Comparison of ENCODE assay signal across 10 cellular contexts in the genomic region with DNA sequence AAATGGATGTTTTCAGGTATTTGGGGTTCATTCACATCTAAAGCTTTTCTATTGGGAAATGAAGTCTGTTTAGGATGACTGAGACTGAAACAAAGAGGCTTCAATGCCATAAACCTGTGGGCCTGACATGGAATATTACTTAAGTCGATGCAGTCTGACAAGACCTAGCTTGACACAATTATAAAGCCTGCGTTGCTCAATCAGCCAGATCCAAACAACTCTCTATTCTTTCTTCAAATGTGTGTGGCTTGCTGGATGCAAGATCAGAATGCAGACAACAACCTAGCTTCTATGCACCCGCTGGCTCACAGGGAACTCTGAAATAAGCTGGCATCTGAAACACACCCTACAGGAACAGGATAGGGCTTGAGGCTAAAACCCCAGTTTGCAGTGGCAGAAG. TPM values are rescaled to one million over a fixed set of nuclear protein-coding genes. Genes with fewer than 3 reads are reported as not detected.
A peak's percentile ranks its signal among the peaks of the same experiment; 100 is the strongest.
DNase-seq lines count a peak whose midpoint lies in the region; ATAC-seq and TF ChIP-seq lines count a peak whose summit lies in the region.
"Had no signal": no experiment of that assay in that cellular context is flagged by ENCODE, and none has a peak within 500 bp of the region (broad histone marks: within the 10 kb centered on the region; RNA-seq: fewer than 3 reads in every experiment).

No MANE protein-coding gene starts in this region.

- no peak for TF ChIP-seq CTCF in gastrocnemius medialis (IDR thresholded peaks at IDR 0.05 in 4 of 5, conservative IDR thresholded peaks at IDR 0.05 in 1 of 5)
- no peak for TF ChIP-seq CTCF in ovary (IDR thresholded peaks at IDR 0.05)

- no peak overlapping the region for H3K27ac ChIP-seq in CD8-positive, alpha-beta memory T cell (ENCODE audit: low read depth, low read length)
- peak overlapping the region; percentile 81 for H3K27ac ChIP-seq in epithelial cell of prostate
- H3K27ac ChIP-seq in gastrocnemius medialis = peak overlapping the region; percentile 69 to 80 (median 74)
- no peak overlapping the region for H3K27ac ChIP-seq in ovary

- no peak for DNase-seq in CD8-positive, alpha-beta memory T cell
- peak; percentile 34 for DNase-seq in SK-MEL-5 (ENCODE audit: low read depth, low spot score)
- DNase-seq in epithelial cell of prostate (ENCODE audit: low read depth, low spot score) = peak; percentile 60
- DNase-seq in gastrocnemius medialis = no peak
- no peak for DNase-seq in LoVo (ENCODE audit: low spot score)
- no peak for DNase-seq in RPMI8226
- no peak for DNase-seq in stimulated activated naive B cell treated with anti-CD40 and anti-IgM and Interleukin-4, amounts not matched to agents 10 μg/mL and 1 μg/mL and 100 μg/mL, for 72 hours
- no peak for DNase-seq in ovary
- DNase-seq: NCI-H748 treated with DMSO at 0.1 percent for 48 hours had no signal

- CTCF ChIA-PET in CD8-positive, alpha-beta memory T cell (lab: Charles Lee) = interaction anchor here (0.7 to 3.4 kb wide), 13 partner anchors 11 to 96 kb away, joined by 3 to 34 read pairs (median 4); a partner anchor contains a TSS

- H3K9me3 Mint-ChIP-seq in CD8-positive, alpha-beta memory T cell = no peaks in the 10 kb centered on the region
- H3K9me3 Mint-ChIP-seq in stimulated activated naive B cell treated with anti-CD40 and anti-IgM and Interleukin-4, amounts not matched to agents 10 μg/mL and 1 μg/mL and 100 μg/mL, for 72 hours = no peaks in the 10 kb centered on the region

- 88 to 96% (median 93%) methylated on average over 3 of the region's 3 CpGs for WGBS in ovary, 3 donors

- H3K36me3 Mint-ChIP-seq in CD8-positive, alpha-beta memory T cell = peaks cover 0 to 61% (median 11%) of the 10 kb centered on the region in 3 donors
- peaks cover 3 to 14% of the 10 kb centered on the region in 2 donors for H3K36me3 Mint-ChIP-seq in stimulated activated naive B cell treated with anti-CD40 and anti-IgM and Interleukin-4, amounts not matched to agents 10 μg/mL and 1 μg/mL and 100 μg/mL, for 72 hours

- no peak overlapping the region for H3K4me3 ChIP-seq in CD8-positive, alpha-beta memory T cell (ENCODE audit: low read length)
- H3K4me3 ChIP-seq in gastrocnemius medialis (no peak overlapping the region), ovary (no peak overlapping the region)
- H3K4me3 ChIP-seq: adrenal gland had no signal

- H3K27me3 ChIP-seq in CD8-positive, alpha-beta memory T cell (ENCODE audit: insufficient read depth, low read length, poor library complexity, severe bottlenecking) = no peaks in the 10 kb centered on the region
- H3K27me3 ChIP-seq in gastrocnemius medialis (no peaks in the 10 kb centered on the region), ovary (no peaks in the 10 kb centered on the region)
- H3K27me3 ChIP-seq: adrenal gland had no signal

- H3K36me3 ChIP-seq in CD8-positive, alpha-beta memory T cell (ENCODE audit: insufficient read depth, low read length) = peaks cover 25% of the 10 kb centered on the region
- H3K36me3 ChIP-seq in gastrocnemius medialis = peaks cover 0 to 11% of the 10 kb centered on the region in 2 donors
- H3K36me3 ChIP-seq in ovary = no peaks in the 10 kb centered on the region

- H3K4me1 Mint-ChIP-seq in CD8-positive, alpha-beta memory T cell = peaks cover 44 to 71% (median 65%) of the 10 kb centered on the region in 3 donors
- peaks cover 8 to 15% of the 10 kb centered on the region in 2 donors for H3K4me1 Mint-ChIP-seq in stimulated activated naive B cell treated with anti-CD40 and anti-IgM and Interleukin-4, amounts not matched to agents 10 μg/mL and 1 μg/mL and 100 μg/mL, for 72 hours

- H3K27ac Mint-ChIP-seq in CD8-positive, alpha-beta memory T cell = peak overlapping the region; percentile 95 to 99 (median 98)
- H3K27ac Mint-ChIP-seq in stimulated activated naive B cell treated with anti-CD40 and anti-IgM and Interleukin-4, amounts not matched to agents 10 μg/mL and 1 μg/mL and 100 μg/mL, for 72 hours = no peak overlapping the region

- in situ Hi-C loops in SK-MEL-5 (cut with HindIII; ENCODE audit: low pct_unique_long_range_greater_than_20kb, low sequenced_read_pairs) (no loop called here), gastrocnemius medialis (cut with MboI; ENCODE audit: low sequenced_read_pairs in 4 of 4) (no loop called here)

- no peak for TF ChIP-seq POLR2A in gastrocnemius medialis (IDR thresholded peaks at IDR 0.05)
- no peak for TF ChIP-seq POLR2A in ovary (IDR thresholded peaks at IDR 0.05)

- H3K4me1 ChIP-seq in CD8-positive, alpha-beta memory T cell (ENCODE audit: insufficient read depth, low read length) = peaks cover 35% of the 10 kb centered on the region
- H3K4me1 ChIP-seq in gastrocnemius medialis = peaks cover 9 to 19% of the 10 kb centered on the region in 2 donors
- H3K4me1 ChIP-seq in ovary (ENCODE audit: insufficient read depth) = no peaks in the 10 kb centered on the region

- POLR2A ChIA-PET in CD8-positive, alpha-beta memory T cell (lab: Charles Lee) = interaction anchor here (1.3 to 2.3 kb wide), 5 partner anchors 23 to 66 kb away, joined by 4 to 30 read pairs (median 7); a partner anchor contains a TSS

- H3K27me3 Mint-ChIP-seq in CD8-positive, alpha-beta memory T cell = no peaks in the 10 kb centered on the region
- H3K27me3 Mint-ChIP-seq in stimulated activated naive B cell treated with anti-CD40 and anti-IgM and Interleukin-4, amounts not matched to agents 10 μg/mL and 1 μg/mL and 100 μg/mL, for 72 hours = no peaks in the 10 kb centered on the region

- H3K9me3 ChIP-seq in CD8-positive, alpha-beta memory T cell (ENCODE audit: low read length) = no peaks in the 10 kb centered on the region
- H3K9me3 ChIP-seq in gastrocnemius medialis (no peaks in the 10 kb centered on the region), ovary (no peaks in the 10 kb centered on the region)
- H3K9me3 ChIP-seq: adrenal gland had no signal

- intact Hi-C loops in gastrocnemius medialis (cut with DNase I; ENCODE audit: low total_unique reads) = no loop called here
- intact Hi-C loops in ovary (cut with DNase I) = no loop called here

- ATAC-seq in gastrocnemius medialis = no peak
- no peak for ATAC-seq in stimulated activated naive B cell treated with anti-CD40 and anti-IgM and Interleukin-4, amounts not matched to agents 10 μg/mL and 1 μg/mL and 100 μg/mL, for 72 hours (replicated peaks)

- no peak overlapping the region for H3K4me3 Mint-ChIP-seq in CD8-positive, alpha-beta memory T cell
- H3K4me3 Mint-ChIP-seq in stimulated activated naive B cell treated with anti-CD40 and anti-IgM and Interleukin-4, amounts not matched to agents 10 μg/mL and 1 μg/mL and 100 μg/mL, for 72 hours = no peak overlapping the region

- TF ChIP-seq EP300 in ovary (IDR thresholded peaks at IDR 0.05) = no peak

RNA-seq across cellular contexts. Expression of a gene that starts 40.0 kb away (rescaled TPM):
- 10 to 100 TPM; 30.2 to 33.1 TPM for total RNA-seq in CD8-positive, alpha-beta memory T cell
- 43.6 TPM for polyA plus RNA-seq in CD8-positive, alpha-beta memory T cell
- 9.7 and 11.2 TPM in 2 replicates for total RNA-seq in SK-MEL-5 (2014; rRNA removed; shearing (Covaris generic))
- polyA plus RNA-seq in SK-MEL-5 (2015; cell fraction: cytosol; rRNA removed) = 10.6 and 11.4 TPM in 2 replicates
- 4.3 and 6.2 TPM in 2 replicates for polyA plus RNA-seq in SK-MEL-5 (2015; cell fraction: nucleus; rRNA removed)
- total RNA-seq in gastrocnemius medialis (10 to 100 TPM; 17.4 to 65.7 (median 35.0) TPM), ovary (10 to 100 TPM; 10.4 to 23.9 (median 18.8) TPM)
- 1 to 10 TPM; 6.3 to 9.8 TPM for polyA plus RNA-seq in ovary

RNA-seq across cellular contexts. Expression of a gene that starts 43.2 kb away (rescaled TPM):
- total RNA-seq in CD8-positive, alpha-beta memory T cell = 10 to 100 TPM; 48.7 to 50.9 TPM
- polyA plus RNA-seq in CD8-positive, alpha-beta memory T cell = 14.7 TPM
- 38.0 and 46.5 TPM in 2 replicates for total RNA-seq in SK-MEL-5 (2014; rRNA removed; shearing (Covaris generic))
- 46.8 and 50.2 TPM in 2 replicates for polyA plus RNA-seq in SK-MEL-5 (2015; cell fraction: cytosol; rRNA removed)
- polyA plus RNA-seq in SK-MEL-5 (2015; cell fraction: nucleus; rRNA removed) = 109 and 143 TPM in 2 replicates
- total RNA-seq in gastrocnemius medialis (10 to 100 TPM; 16.9 to 25.4 (median 21.5) TPM), ovary (10 to 100 TPM; 21.0 to 63.2 (median 52.0) TPM)
- 10 to 100 TPM; 10.9 to 33.1 TPM for polyA plus RNA-seq in ovary

Comparison
In these comparisons a context has a peak if more than half of its experiments do, and no peak if none do; other contexts are left out.
1. DNase-seq: peak in SK-MEL-5 (single experiment) and epithelial cell of prostate (single experiment); none in CD8-positive, alpha-beta memory T cell (0 of 5), gastrocnemius medialis (0 of 2), LoVo (single experiment), RPMI8226 (single experiment), stimulated activated naive B cell treated with anti-CD40 and anti-IgM and Interleukin-4, amounts not matched to agents 10 μg/mL and 1 μg/mL and 100 μg/mL, for 72 hours (single experiment) and ovary (0 of 5).
2. H3K27ac ChIP-seq: peak in epithelial cell of prostate (single experiment) and gastrocnemius medialis (4 of 4); none in CD8-positive, alpha-beta memory T cell (single experiment) and ovary (0 of 2).